18 cellular contexts compared by ENCODE assay signal in genomic region chr12:99235381-99235780, GRCh38.
A peak's percentile ranks its signal among the peaks of the same experiment; 100 is the strongest.
DNase-seq lines count a peak whose midpoint lies in the region; ATAC-seq lines count a peak whose summit lies in the region.
"Had no signal": no experiment of that assay in that cellular context is flagged by ENCODE, and none has a peak within 500 bp of the region (broad histone marks: within the 10 kb centered on the region; RNA-seq: fewer than 3 reads in every experiment).

No MANE protein-coding gene starts in this region.

- peak; percentile 61 for DNase-seq in G401 (ENCODE audit: low spot score)
- peak; percentile 55 for DNase-seq in cerebellar cortex (ENCODE audit: low spot score)
- DNase-seq in effector CD4-positive, alpha-beta T cell = no peak
- DNase-seq in Ammon's horn (ENCODE audit: low spot score) = no peak
- DNase-seq: 8988T; ACHN; AML-193; CD4-positive, alpha-beta memory T cell; COR-L47; DMS153; DND-41; GDM1; GOT3; HFFc6 had no signal

- in situ Hi-C loops in G401 (cut with HindIII; ENCODE audit: low sequenced_read_pairs) = no loop called here

- ATAC-seq in esophagus mucosa (peak; percentile 61), GM18502 (IDR thresholded peaks at IDR 0.05; ENCODE audit: poor library complexity, unreplicated experiment) (no peak)
- ATAC-seq: A549, GM12878 had no signal

Comparison
In these comparisons a context has a peak if more than half of its experiments do, and no peak if none do; other contexts are left out.
1. DNase-seq: peak in G401 (single experiment) and cerebellar cortex (single experiment); none in effector CD4-positive, alpha-beta T cell (single experiment) and Ammon's horn (single experiment).